ENCODE assay signal across 16 cellular contexts in the genomic region with DNA sequence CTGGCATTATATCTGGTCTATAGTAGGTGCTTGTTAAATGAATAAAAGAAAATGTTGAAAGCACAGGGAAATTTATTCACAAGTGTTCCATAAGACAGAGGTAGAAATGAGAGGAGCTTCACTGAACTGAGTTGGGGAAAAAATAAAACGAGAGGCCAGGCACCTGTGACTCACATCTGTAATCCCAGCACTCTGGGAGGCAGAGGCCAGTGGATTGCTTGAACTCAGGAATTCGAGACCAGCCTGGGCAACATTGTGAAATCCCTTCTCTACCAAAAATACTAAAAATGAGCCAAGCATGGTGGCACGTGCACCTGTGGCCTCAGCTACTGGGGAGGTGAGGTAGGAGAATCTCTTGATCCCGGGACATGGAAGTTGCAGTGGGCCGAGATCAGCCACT. TPM values are rescaled to one million over a fixed set of nuclear protein-coding genes. Genes with fewer than 3 reads are reported as not detected.
DNase-seq lines count a peak whose midpoint lies in the region; ATAC-seq and TF ChIP-seq lines count a peak whose summit lies in the region.
"Had no signal": no experiment of that assay in that cellular context is flagged by ENCODE, and none has a peak within 500 bp of the region (broad histone marks: within the 10 kb centered on the region; RNA-seq: fewer than 3 reads in every experiment).

No MANE protein-coding gene starts in this region.

- no peaks in the 10 kb centered on the region for H3K79me1 ChIP-seq in IMR-90 (ENCODE audit: low read depth in 1 of 2, low read length in 2 of 2)

- no peak overlapping the region for H2AK5ac ChIP-seq in IMR-90 (ENCODE audit: low read depth, low read length)

- H4K5ac ChIP-seq in IMR-90 (ENCODE audit: low read depth, low read length), result no peak overlapping the region

- dilution Hi-C loops in IMR-90 (cut with HindIII; ENCODE audit: low sequenced_read_pairs, unreplicated experiment), result no loop called here

- CTCF ChIA-PET in IMR-90 (lab: Yijun Ruan, JAX), result interaction anchor here (0.8 kb wide), 1 partner anchor 106 kb away, joined by 4 read pairs; no protein-coding TSS in a partner anchor

- H2BK120ac ChIP-seq in IMR-90 (ENCODE audit: low read depth, low read length), result no peak overlapping the region

- H3K4me3 ChIP-seq in IMR-90 (ENCODE audit: insufficient read depth, low read depth, low read length) (no peak overlapping the region), RWPE2 (ENCODE audit: severe bottlenecking) (no peak overlapping the region), upper lobe of right lung (no peak overlapping the region)
- H3K4me3 ChIP-seq: A549, GM12878 had no signal

- ATAC-seq in IMR-90 (ENCODE audit: low read depth), result no peak
- 0 out of 3 replicates have a peak, but pooled peaks have one; percentile 42 for ATAC-seq in RWPE2 (ENCODE audit: low read depth)
- no peak for ATAC-seq in HG03354 (IDR thresholded peaks at IDR 0.05; ENCODE audit: poor library complexity, severe bottlenecking, unreplicated experiment)
- ATAC-seq in upper lobe of right lung, result no peak
- no peak for ATAC-seq in GM21360 (IDR thresholded peaks at IDR 0.05; ENCODE audit: unreplicated experiment)
- ATAC-seq: A549, GM12878, HCT116, HepG2 had no signal

- H2AK9ac ChIP-seq in IMR-90 (replicated peaks; ENCODE audit: low read depth, low read length, poor library complexity), result no peak overlapping the region

- TF ChIP-seq POLR2A in IMR-90 (IDR thresholded peaks at IDR 0.05; ENCODE audit: low read depth, low read length), result no peak

- in situ Hi-C loops in IMR-90 (cut with MboI; ENCODE audit: low sequenced_read_pairs), result no loop called here

- TF ChIP-seq RAD21 in IMR-90 (IDR thresholded peaks at IDR 0.05; ENCODE audit: low read length), result no peak

- H4K20me1 ChIP-seq in IMR-90 (ENCODE audit: insufficient read depth, low read length), result no peaks in the 10 kb centered on the region

- H2BK20ac ChIP-seq in IMR-90 (ENCODE audit: low read depth, low read length), result no peak overlapping the region

- no peak overlapping the region for H3K27ac ChIP-seq in IMR-90 (ENCODE audit: insufficient read depth, low read length)
- no peak overlapping the region for H3K27ac ChIP-seq in RWPE2 (ENCODE audit: poor library complexity, severe bottlenecking)
- no peak overlapping the region for H3K27ac ChIP-seq in upper lobe of right lung
- H3K27ac ChIP-seq: A549, C4-2B had no signal

- DNase-seq in IMR-90 (no peak), RWPE2 (ENCODE audit: low spot score) (no peak), kidney tubule cell (ENCODE audit: low spot score) (peak; percentile 14), renal cortical epithelial cell (ENCODE audit: low read depth) (peak; percentile 17), upper lobe of right lung (no peak), OCI-M2 (lab: John Stamatoyannopoulos, UW; ENCODE audit: unreplicated experiment) (no peak)
- DNase-seq: BE2C; CD4-positive, alpha-beta memory T cell; DMS79 had no signal

- H3K18ac ChIP-seq in IMR-90 (ENCODE audit: low read depth, low read length), result no peak overlapping the region

- no peak overlapping the region for H4K8ac ChIP-seq in IMR-90 (ENCODE audit: low read depth in 2 of 2, low read length in 2 of 2)

- H3K56ac ChIP-seq in IMR-90 (ENCODE audit: extremely low read depth, insufficient read depth, low read length), result no peak overlapping the region

- POLR2A ChIA-PET in IMR-90 (lab: Charles Lee; ENCODE audit: unreplicated experiment), result no interaction called here

- H3K36me3 ChIP-seq in IMR-90 (ENCODE audit: control insufficient read depth, insufficient read depth, low read length), result no peaks in the 10 kb centered on the region
- H3K36me3 ChIP-seq in RWPE2 (ENCODE audit: low read depth), result no peaks in the 10 kb centered on the region
- H3K36me3 ChIP-seq in upper lobe of right lung, result no peaks in the 10 kb centered on the region
- H3K36me3 ChIP-seq: BE2C had no signal

- no peak overlapping the region for H3K4me2 ChIP-seq in IMR-90 (ENCODE audit: low read depth, low read length)
- H3K4me2 ChIP-seq: A549 had no signal

- WGBS in IMR-90 (ENCODE audit: extremely low coverage in 2 of 2, insufficient read length in 1 of 2), 2 experiments, result no CpG with 5 or more reads among the region's 5 CpGs

- H3K9ac ChIP-seq in IMR-90 (ENCODE audit: low read depth, low read length), result no peak overlapping the region

- H3K14ac ChIP-seq in IMR-90 (replicated peaks; ENCODE audit: low read depth, low read length), result no peak overlapping the region

- H3K4ac ChIP-seq in IMR-90 (ENCODE audit: low read depth, low read length), result no peak overlapping the region

- H3K23ac ChIP-seq in IMR-90 (ENCODE audit: low read depth, low read length), result no peak overlapping the region

- H3K4me1 ChIP-seq in IMR-90 (ENCODE audit: control insufficient read depth, insufficient read depth, low read length) (no peaks in the 10 kb centered on the region), RWPE2 (ENCODE audit: insufficient read depth, poor library complexity, severe bottlenecking) (no peaks in the 10 kb centered on the region), upper lobe of right lung (no peaks in the 10 kb centered on the region)

- H3K9me3 ChIP-seq in IMR-90 (ENCODE audit: control insufficient read depth, insufficient read depth, low read length) (no peaks in the 10 kb centered on the region), RWPE2 (ENCODE audit: severe bottlenecking) (no peaks in the 10 kb centered on the region), upper lobe of right lung (no peaks in the 10 kb centered on the region)
- H3K9me3 ChIP-seq: A549, BE2C had no signal

- BruUV-seq in IMR-90 (replicated peaks; lab: Mats Ljungman, UMichigan), result no TSS peak

- H2AFZ ChIP-seq in IMR-90 (replicated peaks; ENCODE audit: low read length, poor library complexity), result no peak overlapping the region

- H2BK5ac ChIP-seq in IMR-90 (ENCODE audit: low read depth, low read length, poor library complexity, severe bottlenecking), result no peak overlapping the region

- no peaks in the 10 kb centered on the region for H3K9me1 ChIP-seq in IMR-90 (ENCODE audit: insufficient read depth, low read length)

- TF ChIP-seq CTCF in IMR-90 (conservative IDR thresholded peaks at IDR 0.05; ENCODE audit: low read depth, low read length) (no peak), RWPE2 (IDR thresholded peaks at IDR 0.05; ENCODE audit: poor library complexity, severe bottlenecking) (no peak), upper lobe of right lung (IDR thresholded peaks at IDR 0.05) (no peak)

- H3K27me3 ChIP-seq in IMR-90 (ENCODE audit: control insufficient read depth, insufficient read depth, low read length) (peaks cover 5% of the 10 kb centered on the region; the same call in 1 of the 2 replicates), RWPE2 (ENCODE audit: insufficient read depth, poor library complexity, severe bottlenecking) (no peaks in the 10 kb centered on the region), upper lobe of right lung (no peaks in the 10 kb centered on the region)
- H3K27me3 ChIP-seq: BE2C had no signal

- intact Hi-C loops in IMR-90 (cut with micrococcal nuclease) (no loop called here), upper lobe of right lung (cut with DNase I) (loop anchor here (10.0 kb wide), 1 partner anchor 779 kb away; no protein-coding TSS in a partner anchor)

- H4K91ac ChIP-seq in IMR-90 (ENCODE audit: insufficient read depth, low read depth, low read length), result no peak overlapping the region

- H2BK15ac ChIP-seq in IMR-90 (ENCODE audit: low read depth, low read length), result no peak overlapping the region

TF ChIP-seq in IMR-90, 13 proteins besides CTCF, POLR2A, EP300 and RAD21:
- no peak for TF ChIP-seq MAZ (IDR thresholded peaks at IDR 0.05; ENCODE audit: borderline replicate concordance, low read depth, low read length)
- no peak for TF ChIP-seq NFE2L2 (IDR thresholded peaks at IDR 0.05; ENCODE audit: low read depth, low read length)
- TF ChIP-seq, protein P1, sequence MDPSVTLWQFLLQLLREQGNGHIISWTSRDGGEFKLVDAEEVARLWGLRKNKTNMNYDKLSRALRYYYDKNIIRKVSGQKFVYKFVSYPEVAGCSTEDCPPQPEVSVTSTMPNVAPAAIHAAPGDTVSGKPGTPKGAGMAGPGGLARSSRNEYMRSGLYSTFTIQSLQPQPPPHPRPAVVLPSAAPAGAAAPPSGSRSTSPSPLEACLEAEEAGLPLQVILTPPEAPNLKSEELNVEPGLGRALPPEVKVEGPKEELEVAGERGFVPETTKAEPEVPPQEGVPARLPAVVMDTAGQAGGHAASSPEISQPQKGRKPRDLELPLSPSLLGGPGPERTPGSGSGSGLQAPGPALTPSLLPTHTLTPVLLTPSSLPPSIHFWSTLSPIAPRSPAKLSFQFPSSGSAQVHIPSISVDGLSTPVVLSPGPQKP (IDR thresholded peaks at IDR 0.05; ENCODE audit: borderline replicate concordance, low read depth, low read length), result no peak
- no peak for TF ChIP-seq CHD1 (IDR thresholded peaks at IDR 0.05; ENCODE audit: low read depth, low read length)
- no peak for TF ChIP-seq MXI1 (IDR thresholded peaks at IDR 0.05; ENCODE audit: borderline replicate concordance, low read depth, low read length)
- 0 out of 2 replicates have a peak, but pooled peaks have one; percentile 17 for TF ChIP-seq CEBPB (IDR thresholded peaks at IDR 0.05; ENCODE audit: low read depth, low read length)
- no peak for TF ChIP-seq BHLHE40 (IDR thresholded peaks at IDR 0.05; ENCODE audit: low read depth, low read length)

RNA-seq across cellular contexts. Expression of a gene that starts 28.1 kb away (rescaled TPM):
- total RNA-seq in IMR-90 (2012; rRNA removed) (45.0 and 60.5 TPM in 2 replicates), renal cortical epithelial cell (56.4 and 81.4 TPM in 2 replicates), upper lobe of right lung (29.4 TPM)
- polyA plus RNA-seq in IMR-90 (2012; rRNA removed), result 6.8 and 9.7 TPM in 2 replicates
- polyA plus RNA-seq in IMR-90 (2012; cell fraction: cytosol; rRNA removed), result 1.1 and 1.4 TPM in 2 replicates
- polyA plus RNA-seq in IMR-90 (2012; cell fraction: nucleus; rRNA removed; ENCODE audit: low replicate concordance), result 1.3 and 9.5 TPM in 2 replicates

Comparison
In these comparisons a context has a peak if more than half of its experiments do, and no peak if none do; other contexts are left out.
1. DNase-seq: peak in kidney tubule cell (single experiment) and renal cortical epithelial cell (single experiment); none in IMR-90 (single experiment), RWPE2 (single experiment), upper lobe of right lung (single experiment) and OCI-M2 (single experiment).